8 cellular contexts compared by ENCODE assay signal in genomic region chr2:27320958-27321543, GRCh38. TPM values are rescaled to one million over a fixed set of nuclear protein-coding genes. Genes with fewer than 3 reads are reported as not detected.
DNase-seq lines count a peak whose midpoint lies in the region; ATAC-seq and TF ChIP-seq lines count a peak whose summit lies in the region.

No MANE protein-coding gene starts in this region.

- H3K4me3 Mint-ChIP-seq in Calu3 (ENCODE audit: low read depth, unreplicated experiment) = peak overlapping the region; percentile 91

- H3K4me2 ChIP-seq in Karpas-422 (ENCODE audit: low read depth, low read length, poor library complexity, severe bottlenecking) = peak overlapping the region; percentile 98

- intact Hi-C loops in Calu3 (cut with micrococcal nuclease; ENCODE audit: unreplicated experiment) = loop anchor here (1.0 to 5.0 kb wide), 2 partner anchors 36 to 49 kb away; partner anchors contain the start of genes EIF2B4, GTF3C2 and SNX17

- no peaks in the 10 kb centered on the region for H3K27me3 Mint-ChIP-seq in Calu3 (ENCODE audit: unreplicated experiment)

- H3K4me1 Mint-ChIP-seq in Calu3 (ENCODE audit: low read depth, unreplicated experiment) = peaks cover 20% of the 10 kb centered on the region

- H3K4me1 ChIP-seq in Karpas-422 (ENCODE audit: low read length) (peaks cover 27% of the 10 kb centered on the region), upper lobe of left lung (peaks cover 17 to 27% (median 23%) of the 10 kb centered on the region in 4 donors)

- no peaks in the 10 kb centered on the region for H4K20me1 ChIP-seq in Karpas-422 (ENCODE audit: insufficient read depth, low read depth, low read length)

- in situ Hi-C loops in astrocyte of the cerebellum (cut with HindIII; ENCODE audit: low sequenced_read_pairs) = no loop called here

- peak; percentile 90 for DNase-seq in Calu3
- DNase-seq in Karpas-422 = no peak
- DNase-seq in astrocyte of the cerebellum (ENCODE audit: low read depth) = peak; percentile 98
- peak; percentile 25 for DNase-seq in inferior parietal cortex (ENCODE audit: extremely low spot score)
- DNase-seq in upper lobe of left lung = peak in 1 of 2 donors; percentile 88
- DNase-seq in coronary artery (ENCODE audit: low spot score) = no peak

- peak in 1 of 4 donors; percentile 80 for TF ChIP-seq EP300 in upper lobe of left lung (IDR thresholded peaks at IDR 0.05)

- H3K27ac ChIP-seq in Karpas-422 (ENCODE audit: low read length) = peak overlapping the region; percentile 84; the same call in 1 of the 2 replicates
- peak overlapping the region in 1 of 4 donors; percentile 28 for H3K27ac ChIP-seq in upper lobe of left lung
- H3K27ac ChIP-seq in coronary artery = no peak overlapping the region

- BruUV-seq in Calu3 (replicated peaks; lab: Mats Ljungman, UMichigan) = no TSS peak

- CTCF ChIA-PET in Calu3 (lab: Charles Lee) = interaction anchor here (0.7 to 1.2 kb wide), 3 partner anchors 18 to 36 kb away, joined by 3 to 4 read pairs (median 4); partner anchors contain the start of gene GTF3C2

- no peaks in the 10 kb centered on the region for H3K27me3 ChIP-seq in Karpas-422 (ENCODE audit: low read length)
- no peaks in the 10 kb centered on the region for H3K27me3 ChIP-seq in upper lobe of left lung

- no peaks in the 10 kb centered on the region for H3K9me3 Mint-ChIP-seq in Calu3 (ENCODE audit: low read depth, unreplicated experiment)

- 69 to 75% methylated on average over 4 to 8 of the region's 8 CpGs for WGBS in upper lobe of left lung, 2 donors

- H3K27ac Mint-ChIP-seq in Calu3 (ENCODE audit: unreplicated experiment) = peak overlapping the region; percentile 96

- H3K36me3 ChIP-seq in Karpas-422 (ENCODE audit: insufficient read depth, low read length) (peaks cover 4% of the 10 kb centered on the region; the same call in 1 of the 2 replicates), upper lobe of left lung (peaks cover 0 to 10% (median 1%) of the 10 kb centered on the region in 4 donors)

- H3K36me3 Mint-ChIP-seq in Calu3 (ENCODE audit: insufficient read depth, unreplicated experiment) = peaks cover 40% of the 10 kb centered on the region

- no peaks in the 10 kb centered on the region for H3K9me2 ChIP-seq in Karpas-422 (replicated peaks; ENCODE audit: insufficient read depth, low read length)

- no peak for TF ChIP-seq POLR2A in upper lobe of left lung (IDR thresholded peaks at IDR 0.05)

- peak; percentile 39 to 64 for ATAC-seq in upper lobe of left lung (ENCODE audit: low FRiP score in 2 of 2)
- no peak for ATAC-seq in GM21825 (IDR thresholded peaks at IDR 0.05; ENCODE audit: unreplicated experiment)
- no peak for ATAC-seq in GM18498 (IDR thresholded peaks at IDR 0.05; ENCODE audit: unreplicated experiment)

- H3K79me2 ChIP-seq in Karpas-422 (ENCODE audit: low read length) = peaks cover 28% of the 10 kb centered on the region

- H3K9ac ChIP-seq in Karpas-422 (ENCODE audit: low read length) = peak overlapping the region; percentile 96; the same call in 1 of the 2 replicates

- H2AFZ ChIP-seq in Karpas-422 (ENCODE audit: low read length) = no peak overlapping the region

- no peaks in the 10 kb centered on the region for H3K9me3 ChIP-seq in Karpas-422 (ENCODE audit: low read length)
- H3K9me3 ChIP-seq in upper lobe of left lung = no peaks in the 10 kb centered on the region

- TF ChIP-seq CTCF in Calu3 (IDR thresholded peaks at IDR 0.05; ENCODE audit: unreplicated experiment) (peak; percentile 45), astrocyte of the cerebellum (IDR thresholded peaks at IDR 0.05; ENCODE audit: low read depth, low read length, missing control alignments) (peak; percentile 73), upper lobe of left lung (IDR thresholded peaks at IDR 0.05) (peak in 3 of 6 experiments; percentile 7 to 46 (median 34)), coronary artery (IDR thresholded peaks at IDR 0.05) (no peak)

- no peak overlapping the region for H3K4me3 ChIP-seq in Karpas-422 (ENCODE audit: low read length)
- H3K4me3 ChIP-seq in astrocyte of the cerebellum (ENCODE audit: low read depth, low read length) = no peak overlapping the region
- no peak overlapping the region for H3K4me3 ChIP-seq in upper lobe of left lung
- no peak overlapping the region for H3K4me3 ChIP-seq in coronary artery

RNA-seq across cellular contexts. Expression of gene MPV17, which starts 1.8 kb away (rescaled TPM):
- total RNA-seq in Calu3 (2022) (77.4 and 84.5 TPM in 2 replicates), upper lobe of left lung (10 to 100 TPM; 51.2 to 99.3 (median 75.9) TPM)
- total RNA-seq in Karpas-422 (2014; rRNA removed; shearing (Covaris generic); ENCODE audit: low replicate concordance) = 103 and 126 TPM in 2 replicates

RNA-seq across cellular contexts. Expression of gene UCN, which starts 12.8 kb away (rescaled TPM):
- total RNA-seq in Calu3 (2022) (4.6 and 6.6 TPM in 2 replicates), upper lobe of left lung (10 to 100 TPM in 2 of 6 donors, 1 to 10 TPM in 4; 2.6 to 81.7 (median 4.6) TPM)
- total RNA-seq in Karpas-422 (2014; rRNA removed; shearing (Covaris generic); ENCODE audit: low replicate concordance) = 2.5 and 7.1 TPM in 2 replicates

RNA-seq across cellular contexts. Expression of gene GTF3C2, which starts 35.5 kb away (rescaled TPM):
- total RNA-seq in Calu3 (2022) (83.8 and 85.4 TPM in 2 replicates), upper lobe of left lung (100 to 1,000 TPM in 1 of 6 donors, 10 to 100 TPM in 5; 43.9 to 104 (median 48.9) TPM)
- 44.2 and 79.0 TPM in 2 replicates for total RNA-seq in Karpas-422 (2014; rRNA removed; shearing (Covaris generic); ENCODE audit: low replicate concordance)

RNA-seq across cellular contexts. Expression of gene TRIM54, which starts 38.8 kb away (rescaled TPM):
- total RNA-seq in Calu3 (2022) (0.99 and 2.3 TPM in 2 replicates), upper lobe of left lung (under 1 TPM in 1 of 6 donors, not detected in 5; 0.49 TPM)
- total RNA-seq in Karpas-422 (2014; rRNA removed; shearing (Covaris generic); ENCODE audit: low replicate concordance) = not detected in 2 replicates

RNA-seq across cellular contexts. Expression of gene DNAJC5G, which starts 45.8 kb away (rescaled TPM):
- total RNA-seq in Calu3 (2022) (not detected in 2 replicates), upper lobe of left lung (not detected)
- not detected in 2 replicates for total RNA-seq in Karpas-422 (2014; rRNA removed; shearing (Covaris generic); ENCODE audit: low replicate concordance)

Comparison
In these comparisons a context has a peak if more than half of its experiments do, and no peak if none do; other contexts are left out.
1. DNase-seq: peak in Calu3 (single experiment), astrocyte of the cerebellum (single experiment) and inferior parietal cortex (single experiment); none in Karpas-422 (single experiment) and coronary artery (single experiment).
2. ATAC-seq: peak in upper lobe of left lung (2 of 2); none in GM21825 (single experiment) and GM18498 (single experiment).